ENCODE assay signal across 12 cellular contexts in the genomic region with DNA sequence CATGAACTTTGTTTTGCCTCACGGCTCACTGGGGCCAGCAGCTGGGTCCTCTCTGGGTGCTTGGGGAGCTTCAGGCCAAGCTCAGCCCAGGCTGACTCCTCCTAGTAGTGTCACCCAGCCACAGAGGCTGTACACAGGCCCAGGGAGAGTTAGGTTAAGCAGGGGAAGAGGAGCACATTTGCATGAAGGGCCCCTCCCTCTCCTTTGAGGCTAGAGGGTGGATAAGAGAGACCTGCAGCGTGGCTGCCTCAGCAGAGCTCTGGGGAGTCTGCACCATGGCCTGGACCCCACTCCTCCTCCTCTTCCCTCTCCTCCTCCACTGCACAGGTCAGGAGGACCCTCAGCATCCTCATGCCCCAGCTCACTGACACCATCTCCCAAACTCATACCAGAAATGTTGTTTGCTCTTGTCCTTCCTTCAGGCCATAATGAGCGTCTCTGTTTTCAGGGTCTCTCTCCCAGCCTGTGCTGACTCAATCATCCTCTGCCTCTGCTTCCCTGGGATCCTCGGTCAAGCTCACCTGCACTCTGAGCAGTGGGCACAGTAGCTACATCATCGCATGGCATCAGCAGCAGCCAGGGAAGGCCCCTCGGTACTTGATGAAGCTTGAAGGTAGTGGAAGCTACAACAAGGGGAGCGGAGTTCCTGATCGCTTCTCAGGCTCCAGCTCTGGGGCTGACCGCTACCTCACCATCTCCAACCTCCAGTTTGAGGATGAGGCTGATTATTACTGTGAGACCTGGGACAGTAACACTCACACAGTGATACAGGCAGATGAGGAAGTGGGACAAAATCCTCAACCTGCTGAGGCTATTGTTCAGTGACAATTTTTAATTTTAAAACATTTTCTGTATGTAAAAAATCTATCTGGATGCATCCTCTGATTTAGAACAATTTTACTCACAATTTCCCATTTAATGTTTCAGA.
DNase-seq lines count a peak whose midpoint lies in the region; ATAC-seq and TF ChIP-seq lines count a peak whose summit lies in the region.
"Had no signal": no experiment of that assay in that cellular context is flagged by ENCODE, and none has a peak within 500 bp of the region (broad histone marks: within the 10 kb centered on the region; RNA-seq: fewer than 3 reads in every experiment).

No MANE protein-coding gene starts in this region.

- no peak for TF ChIP-seq CTCF in GM13977 (IDR thresholded peaks at IDR 0.05; ENCODE audit: extremely low read depth, insufficient read depth, missing control alignments)

- peak; percentile 74 for DNase-seq in GM13977 (ENCODE audit: low spot score)
- DNase-seq in HT-29 (ENCODE audit: low spot score): no peak
- DNase-seq in 8988T: no peak
- no peak for DNase-seq in kidney glomerular epithelial cell (lab: John Stamatoyannopoulos, UW)
- DNase-seq: CD8-positive, alpha-beta T cell; NCI-H82; stimulated activated CD8-positive, alpha-beta memory T cell treated with anti-CD3 and anti-CD28 coated beads, Interleukin-4, amount 100 ng/mL, for 48 hours; T1000 had no signal

- in situ Hi-C loops in GM13977 (cut with MboI; ENCODE audit: low pct_unique_long_range_greater_than_20kb, low sequenced_read_pairs, unreplicated experiment): no loop called here

- peak; percentile 100 for TF ChIP-seq POLR2A in Raji (IDR thresholded peaks at IDR 0.05; ENCODE audit: insufficient read depth, low read depth, low read length)

- ATAC-seq in GM19455 (IDR thresholded peaks at IDR 0.05; ENCODE audit: unreplicated experiment) (peak; percentile 61), HG03045 (IDR thresholded peaks at IDR 0.05; ENCODE audit: unreplicated experiment) (peak; percentile 74), HG03025 (IDR thresholded peaks at IDR 0.05; ENCODE audit: low FRiP score, unreplicated experiment) (no peak)
- ATAC-seq: CD8-positive, alpha-beta T cell had no signal
